ENCODE assay signal across 1 cellular context in genomic region chr22:50599816-50600454, GRCh38.
TF ChIP-seq lines count a peak whose summit lies in the region.

No MANE protein-coding gene starts in this region.

TF ChIP-seq in HEK293, 187 proteins besides CTCF, POLR2A, EP300 and RAD21 (continued from another document and continues in another):
- TF ChIP-seq, protein P1, sequence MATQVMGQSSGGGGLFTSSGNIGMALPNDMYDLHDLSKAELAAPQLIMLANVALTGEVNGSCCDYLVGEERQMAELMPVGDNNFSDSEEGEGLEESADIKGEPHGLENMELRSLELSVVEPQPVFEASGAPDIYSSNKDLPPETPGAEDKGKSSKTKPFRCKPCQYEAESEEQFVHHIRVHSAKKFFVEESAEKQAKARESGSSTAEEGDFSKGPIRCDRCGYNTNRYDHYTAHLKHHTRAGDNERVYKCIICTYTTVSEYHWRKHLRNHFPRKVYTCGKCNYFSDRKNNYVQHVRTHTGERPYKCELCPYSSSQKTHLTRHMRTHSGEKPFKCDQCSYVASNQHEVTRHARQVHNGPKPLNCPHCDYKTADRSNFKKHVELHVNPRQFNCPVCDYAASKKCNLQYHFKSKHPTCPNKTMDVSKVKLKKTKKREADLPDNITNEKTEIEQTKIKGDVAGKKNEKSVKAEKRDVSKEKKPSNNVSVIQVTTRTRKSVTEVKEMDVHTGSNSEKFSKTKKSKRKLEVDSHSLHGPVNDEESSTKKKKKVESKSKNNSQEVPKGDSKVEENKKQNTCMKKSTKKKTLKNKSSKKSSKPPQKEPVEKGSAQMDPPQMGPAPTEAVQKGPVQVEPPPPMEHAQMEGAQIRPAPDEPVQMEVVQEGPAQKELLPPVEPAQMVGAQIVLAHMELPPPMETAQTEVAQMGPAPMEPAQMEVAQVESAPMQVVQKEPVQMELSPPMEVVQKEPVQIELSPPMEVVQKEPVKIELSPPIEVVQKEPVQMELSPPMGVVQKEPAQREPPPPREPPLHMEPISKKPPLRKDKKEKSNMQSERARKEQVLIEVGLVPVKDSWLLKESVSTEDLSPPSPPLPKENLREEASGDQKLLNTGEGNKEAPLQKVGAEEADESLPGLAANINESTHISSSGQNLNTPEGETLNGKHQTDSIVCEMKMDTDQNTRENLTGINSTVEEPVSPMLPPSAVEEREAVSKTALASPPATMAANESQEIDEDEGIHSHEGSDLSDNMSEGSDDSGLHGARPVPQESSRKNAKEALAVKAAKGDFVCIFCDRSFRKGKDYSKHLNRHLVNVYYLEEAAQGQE (tag by site-specific recombination; IDR thresholded peaks at IDR 0.05) = peak; percentile 98
- TF ChIP-seq ZBTB44 (tag by site-specific recombination; IDR thresholded peaks at IDR 0.05) = no peak
- TF ChIP-seq ZNF521 (tag by site-specific recombination; IDR thresholded peaks at IDR 0.05) = no peak
- no peak for TF ChIP-seq ZNF529 (tag by site-specific recombination; IDR thresholded peaks at IDR 0.05; ENCODE audit: insufficient replicate concordance)
- TF ChIP-seq REPIN1 (tag by site-specific recombination; IDR thresholded peaks at IDR 0.05; ENCODE audit: low read depth) = no peak
- TF ChIP-seq ZBTB26 (tag by site-specific recombination; optimal IDR thresholded peaks at IDR 0.05) = peak; percentile 69
- no peak for TF ChIP-seq ZNF26 (tag by site-specific recombination; IDR thresholded peaks at IDR 0.05)
- TF ChIP-seq ZSCAN5A (tag by site-specific recombination; IDR thresholded peaks at IDR 0.05) = no peak
- TF ChIP-seq, protein P2, sequence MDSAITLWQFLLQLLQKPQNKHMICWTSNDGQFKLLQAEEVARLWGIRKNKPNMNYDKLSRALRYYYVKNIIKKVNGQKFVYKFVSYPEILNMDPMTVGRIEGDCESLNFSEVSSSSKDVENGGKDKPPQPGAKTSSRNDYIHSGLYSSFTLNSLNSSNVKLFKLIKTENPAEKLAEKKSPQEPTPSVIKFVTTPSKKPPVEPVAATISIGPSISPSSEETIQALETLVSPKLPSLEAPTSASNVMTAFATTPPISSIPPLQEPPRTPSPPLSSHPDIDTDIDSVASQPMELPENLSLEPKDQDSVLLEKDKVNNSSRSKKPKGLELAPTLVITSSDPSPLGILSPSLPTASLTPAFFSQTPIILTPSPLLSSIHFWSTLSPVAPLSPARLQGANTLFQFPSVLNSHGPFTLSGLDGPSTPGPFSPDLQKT (IDR thresholded peaks at IDR 0.05; ENCODE audit: borderline replicate concordance, low read depth, low read length) = no peak
- no peak for TF ChIP-seq ZNF423 (tag by site-specific recombination; IDR thresholded peaks at IDR 0.05)
- TF ChIP-seq ZNF560 (tag by site-specific recombination; IDR thresholded peaks at IDR 0.05; ENCODE audit: borderline replicate concordance) = no peak
- no peak for TF ChIP-seq PRDM2 (tag by site-specific recombination; IDR thresholded peaks at IDR 0.05; ENCODE audit: borderline replicate concordance)
- TF ChIP-seq ZNF660 (tag by site-specific recombination; IDR thresholded peaks at IDR 0.05) = no peak
- no peak for TF ChIP-seq ZNF747 (tag by site-specific recombination; IDR thresholded peaks at IDR 0.05)
- no peak for TF ChIP-seq ZNF501 (tag by site-specific recombination; IDR thresholded peaks at IDR 0.05)
- TF ChIP-seq PRDM4 (tag by site-specific recombination; IDR thresholded peaks at IDR 0.05) = no peak
- TF ChIP-seq, protein P3, sequence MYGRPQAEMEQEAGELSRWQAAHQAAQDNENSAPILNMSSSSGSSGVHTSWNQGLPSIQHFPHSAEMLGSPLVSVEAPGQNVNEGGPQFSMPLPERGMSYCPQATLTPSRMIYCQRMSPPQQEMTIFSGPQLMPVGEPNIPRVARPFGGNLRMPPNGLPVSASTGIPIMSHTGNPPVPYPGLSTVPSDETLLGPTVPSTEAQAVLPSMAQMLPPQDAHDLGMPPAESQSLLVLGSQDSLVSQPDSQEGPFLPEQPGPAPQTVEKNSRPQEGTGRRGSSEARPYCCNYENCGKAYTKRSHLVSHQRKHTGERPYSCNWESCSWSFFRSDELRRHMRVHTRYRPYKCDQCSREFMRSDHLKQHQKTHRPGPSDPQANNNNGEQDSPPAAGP (tag by site-specific recombination; IDR thresholded peaks at IDR 0.05) = no peak
- TF ChIP-seq TCF7L2 (IDR thresholded peaks at IDR 0.05; ENCODE audit: borderline replicate concordance, low read depth, low read length) = no peak
- peak; percentile 54; the same call in 1 of the 2 replicates for TF ChIP-seq ZNF777 (tag by site-specific recombination; IDR thresholded peaks at IDR 0.05; ENCODE audit: borderline replicate concordance)
- no peak for TF ChIP-seq RBAK (tag by site-specific recombination; IDR thresholded peaks at IDR 0.05)
- TF ChIP-seq ZNF571 (tag by site-specific recombination; IDR thresholded peaks at IDR 0.05) = no peak
- no peak for TF ChIP-seq ZNF677 (tag by site-specific recombination; IDR thresholded peaks at IDR 0.05)
- TF ChIP-seq ZNF830 (tag by site-specific recombination; IDR thresholded peaks at IDR 0.05; ENCODE audit: low read depth) = no peak
- no peak for TF ChIP-seq ZNF311 (tag by site-specific recombination; IDR thresholded peaks at IDR 0.05; ENCODE audit: borderline replicate concordance)
- no peak for TF ChIP-seq ZNF132 (tag by site-specific recombination; IDR thresholded peaks at IDR 0.05; ENCODE audit: borderline replicate concordance)
- no peak for TF ChIP-seq YY2 (tag by site-specific recombination; IDR thresholded peaks at IDR 0.05)
- TF ChIP-seq ZNF626 (tag by site-specific recombination; IDR thresholded peaks at IDR 0.05) = no peak
- TF ChIP-seq KLF8 (tag by site-specific recombination; IDR thresholded peaks at IDR 0.05) = peak; percentile 59; the same call in 1 of the 2 replicates
- TF ChIP-seq HOXC10 (CRISPR knock-in tag; IDR thresholded peaks at IDR 0.05) = peak; percentile 90; the same call in 1 of the 2 replicates
- no peak for TF ChIP-seq ZNF621 (tag by site-specific recombination; IDR thresholded peaks at IDR 0.05)
- TF ChIP-seq WT1 (tag by site-specific recombination; IDR thresholded peaks at IDR 0.05) = no peak
- TF ChIP-seq OSR2 (tag by site-specific recombination; IDR thresholded peaks at IDR 0.05) = no peak
- no peak for TF ChIP-seq ZNF549 (tag by site-specific recombination; IDR thresholded peaks at IDR 0.05)
- no peak for TF ChIP-seq SALL2 (tag by site-specific recombination; IDR thresholded peaks at IDR 0.05; ENCODE audit: borderline replicate concordance)
- TF ChIP-seq ZNF23 (tag by site-specific recombination; IDR thresholded peaks at IDR 0.05; ENCODE audit: borderline replicate concordance) = no peak
- no peak for TF ChIP-seq ZNF433 (tag by site-specific recombination; IDR thresholded peaks at IDR 0.05; ENCODE audit: low read depth)
- TF ChIP-seq ZNF843 (tag by site-specific recombination; IDR thresholded peaks at IDR 0.05) = no peak
- TF ChIP-seq ZXDB (tag by site-specific recombination; IDR thresholded peaks at IDR 0.05) = peak; percentile 23; the same call in 1 of the 2 replicates
- no peak for TF ChIP-seq PRDM1 (tag by site-specific recombination; IDR thresholded peaks at IDR 0.05)
- no peak for TF ChIP-seq KLF16 (tag by site-specific recombination; IDR thresholded peaks at IDR 0.05)
